ENCODE assay signal across 15 cellular contexts in the genomic region with DNA sequence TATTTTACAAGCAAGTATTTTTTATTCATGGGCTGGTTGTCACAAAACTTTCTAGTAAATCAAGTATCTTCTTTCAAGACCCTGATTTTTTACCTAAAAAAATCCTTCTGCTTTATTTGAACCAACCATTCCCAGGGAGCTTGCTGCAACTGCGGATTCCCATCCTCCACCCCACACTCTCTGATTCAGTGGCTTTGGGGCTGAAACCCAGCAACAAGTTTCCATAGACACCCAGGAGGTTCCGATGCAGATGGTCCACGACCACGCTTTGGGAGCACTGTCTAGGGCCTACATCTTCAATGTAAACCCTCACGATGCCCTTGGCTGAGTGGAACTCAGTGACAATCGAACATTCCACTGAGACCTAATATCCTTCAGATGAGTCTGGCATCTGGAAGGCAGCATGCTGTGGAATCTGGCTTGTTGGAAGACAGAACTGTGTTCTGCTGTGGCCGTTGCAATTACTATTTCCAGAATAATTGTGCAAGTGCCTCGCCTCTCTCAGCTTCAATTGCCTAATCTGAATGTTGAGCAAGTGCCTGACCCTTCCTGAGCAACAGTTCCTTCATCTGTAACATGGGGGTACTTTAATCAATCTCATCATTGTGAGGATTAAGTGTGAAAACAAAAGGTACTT.
DNase-seq lines count a peak whose midpoint lies in the region; ATAC-seq, FAIRE-seq and TF ChIP-seq lines count a peak whose summit lies in the region.
"Had no signal": no experiment of that assay in that cellular context is flagged by ENCODE, and none has a peak within 500 bp of the region (broad histone marks: within the 10 kb centered on the region; RNA-seq: fewer than 3 reads in every experiment).

No MANE protein-coding gene starts in this region.

- in situ Hi-C loops in HepG2 (cut with HindIII; ENCODE audit: extremely low pct_ligation_motif_present, low pct_unique_long_range_greater_than_20kb) = no loop called here

- H3K36me3 ChIP-seq in right lobe of liver = no peaks in the 10 kb centered on the region
- no peaks in the 10 kb centered on the region for H3K36me3 ChIP-seq in HepG2 (replicated peaks in 1 of 2; ENCODE audit: control insufficient read depth in 1 of 2, insufficient read depth in 2 of 2, low read length in 2 of 2)
- H3K36me3 ChIP-seq in lung (ENCODE audit: control insufficient read depth in 2 of 2, insufficient read depth in 2 of 2, low read length in 2 of 2) = no peaks in the 10 kb centered on the region
- H3K36me3 ChIP-seq: ascending aorta, tibial nerve, WERI-Rb-1 had no signal

- H3K4me2 ChIP-seq in HepG2 (ENCODE audit: low read depth, low read length) = no peak overlapping the region

- no TSS peak for BruUV-seq in HepG2 (replicated peaks; lab: Mats Ljungman, UMichigan)

- TF ChIP-seq EP300 in HepG2 (IDR thresholded peaks at IDR 0.05; ENCODE audit: low read depth in 2 of 2, low read length in 2 of 2) (no peak), HepG2 (CRISPR knock-in tag; IDR thresholded peaks at IDR 0.05; ENCODE audit: borderline replicate concordance) (no peak)

- no peak overlapping the region for H3K4me3 Mint-ChIP-seq in effector memory CD8-positive, alpha-beta T cell
- no peak overlapping the region for H3K4me3 Mint-ChIP-seq in activated CD8-positive, alpha-beta T cell treated with anti-CD3 and anti-CD28 coated beads for 36 hours
- H3K4me3 Mint-ChIP-seq: naive B cell had no signal

- no peak overlapping the region for H2AFZ ChIP-seq in HepG2 (ENCODE audit: low read length)

- no peaks in the 10 kb centered on the region for H3K79me2 ChIP-seq in HepG2 (ENCODE audit: insufficient read depth, low read length)

- CTCF ChIA-PET in HepG2 (lab: Yijun Ruan, JAX; ENCODE audit: low intra/inter-chr PET ratio, low total read pairs) = no interaction called here
- CTCF ChIA-PET in activated CD8-positive, alpha-beta T cell treated with anti-CD3 and anti-CD28 coated beads for 36 hours (lab: Charles Lee) = interaction anchor here (1.3 kb wide), 1 partner anchor 22 kb away, joined by 4 read pairs; no protein-coding TSS in a partner anchor

- no peaks in the 10 kb centered on the region for H3K27me3 ChIP-seq in right lobe of liver
- H3K27me3 ChIP-seq in HepG2 (ENCODE audit: control insufficient read depth in 1 of 2, insufficient read depth in 2 of 2, low read length in 2 of 2) = no peaks in the 10 kb centered on the region
- H3K27me3 ChIP-seq in lung (ENCODE audit: control insufficient read depth, insufficient read depth) = no peaks in the 10 kb centered on the region
- H3K27me3 ChIP-seq: ascending aorta, tibial nerve had no signal

- peak overlapping the region; percentile 14 to 65 for H3K27ac Mint-ChIP-seq in effector memory CD8-positive, alpha-beta T cell
- H3K27ac Mint-ChIP-seq in activated CD8-positive, alpha-beta T cell treated with anti-CD3 and anti-CD28 coated beads for 36 hours = no peak overlapping the region

- no peak for FAIRE-seq in HepG2 (lab: Jason Lieb, UNC)
- FAIRE-seq: small intestine had no signal

- H3K9me3 ChIP-seq in right lobe of liver = no peaks in the 10 kb centered on the region
- H3K9me3 ChIP-seq in HepG2 (ENCODE audit: low read length) = no peaks in the 10 kb centered on the region
- no peaks in the 10 kb centered on the region for H3K9me3 ChIP-seq in lung (ENCODE audit: control insufficient read depth in 2 of 2, insufficient read depth in 1 of 2, low read length in 1 of 2)
- H3K9me3 ChIP-seq: ascending aorta, tibial nerve had no signal

- POLR2A ChIA-PET in HepG2 (lab: Yijun Ruan, JAX) = no interaction called here
- POLR2A ChIA-PET in activated CD8-positive, alpha-beta T cell treated with anti-CD3 and anti-CD28 coated beads for 36 hours (lab: Charles Lee) = no interaction called here

- H3K27ac ChIP-seq in right lobe of liver (no peak overlapping the region), HepG2 (ENCODE audit: extremely low read length, insufficient read depth, low read length) (no peak overlapping the region), lung (ENCODE audit: low read depth in 1 of 2, low read length in 1 of 2) (peak overlapping the region in 1 of 2 donors; percentile 64)
- H3K27ac ChIP-seq: ascending aorta, RWPE1, WERI-Rb-1 had no signal

- H3K9me3 Mint-ChIP-seq in effector memory CD8-positive, alpha-beta T cell = no peaks in the 10 kb centered on the region
- H3K9me3 Mint-ChIP-seq in activated CD8-positive, alpha-beta T cell treated with anti-CD3 and anti-CD28 coated beads for 36 hours = no peaks in the 10 kb centered on the region
- H3K9me3 Mint-ChIP-seq: naive B cell had no signal

- ATAC-seq in right lobe of liver = peak; percentile 41 to 74 (median 60)
- ATAC-seq in HepG2 = no peak
- no peak for ATAC-seq in effector memory CD8-positive, alpha-beta T cell (replicated peaks)
- no peak for ATAC-seq in lung (ENCODE audit: insufficient read depth, low FRiP score)
- ATAC-seq in activated CD8-positive, alpha-beta T cell treated with anti-CD3 and anti-CD28 coated beads for 36 hours = no peak
- no peak for ATAC-seq in HG02678 (IDR thresholded peaks at IDR 0.05; ENCODE audit: unreplicated experiment)

- TF ChIP-seq CTCF in right lobe of liver (IDR thresholded peaks at IDR 0.05) (no peak), HepG2 (CRISPR knock-in tag; IDR thresholded peaks at IDR 0.05) (no peak), lung (IDR thresholded peaks at IDR 0.05; ENCODE audit: control extremely low read depth, extremely low read depth) (no peak)
- no peak for TF ChIP-seq CTCF in activated CD8-positive, alpha-beta T cell treated with anti-CD3 and anti-CD28 coated beads for 36 hours (IDR thresholded peaks at IDR 0.05)

- H4K20me1 ChIP-seq in HepG2 (ENCODE audit: insufficient read depth, low read length) = no peaks in the 10 kb centered on the region

- intact Hi-C loops in right lobe of liver (cut with DNase I) = no loop called here
- intact Hi-C loops in HepG2 (cut with micrococcal nuclease; ENCODE audit: unreplicated experiment) = no loop called here
- intact Hi-C loops in activated CD8-positive, alpha-beta T cell treated with anti-CD3 and anti-CD28 coated beads for 36 hours (cut with micrococcal nuclease) = no loop called here

- TF ChIP-seq POLR2A in right lobe of liver (IDR thresholded peaks at IDR 0.05) = no peak
- no peak for TF ChIP-seq POLR2A in HepG2 (IDR thresholded peaks at IDR 0.05; ENCODE audit: insufficient read depth in 1 of 2, low read depth in 2 of 2, low read length in 2 of 2)

- no peaks in the 10 kb centered on the region for H3K4me1 ChIP-seq in right lobe of liver
- H3K4me1 ChIP-seq in HepG2 (ENCODE audit: insufficient read depth, low read length) = no peaks in the 10 kb centered on the region
- peaks cover 0 to 7% of the 10 kb centered on the region in 2 donors for H3K4me1 ChIP-seq in lung (ENCODE audit: control insufficient read depth in 2 of 2, insufficient read depth in 2 of 2, low read length in 2 of 2)
- H3K4me1 ChIP-seq: ascending aorta had no signal

- no peak for DNase-seq in right lobe of liver
- DNase-seq in HepG2 (ENCODE audit: low spot score) = no peak
- DNase-seq in effector memory CD8-positive, alpha-beta T cell = no peak
- DNase-seq in lung (ENCODE audit: low spot score) = peak; percentile 36
- DNase-seq in activated CD8-positive, alpha-beta T cell treated with anti-CD3 and anti-CD28 coated beads for 36 hours = no peak
- no peak for DNase-seq in NCI-H146 treated with DMSO at 0.1 percent for 48 hours (lab: John Stamatoyannopoulos, UW; ENCODE audit: unreplicated experiment)
- no peak for DNase-seq in GDM1 (lab: John Stamatoyannopoulos, UW)
- DNase-seq: naive B cell, NCI-H345, small intestine, WERI-Rb-1 had no signal

- H3K9ac ChIP-seq in HepG2 (ENCODE audit: insufficient read depth, low read depth, low read length) = no peak overlapping the region

- no peaks in the 10 kb centered on the region for H3K27me3 Mint-ChIP-seq in effector memory CD8-positive, alpha-beta T cell
- no peaks in the 10 kb centered on the region for H3K27me3 Mint-ChIP-seq in activated CD8-positive, alpha-beta T cell treated with anti-CD3 and anti-CD28 coated beads for 36 hours
- H3K27me3 Mint-ChIP-seq: naive B cell had no signal

- WGBS in right lobe of liver (ENCODE audit: insufficient coverage, low coverage, low lambda C conversion rate, missing lambda C conversion rate) = 54% methylated on average over 7 of the region's 8 CpGs
- 10% methylated on average over 5 of the region's 8 CpGs for WGBS in HepG2 (ENCODE audit: low lambda C conversion rate)
- WGBS in lung, 2 donors = 34 to 59% methylated on average over 8 of the region's 8 CpGs

- H3K4me3 ChIP-seq in right lobe of liver (no peak overlapping the region), HepG2 (replicated peaks in 1 of 3; ENCODE audit: insufficient read depth in 1 of 3, low read depth in 2 of 3, low read length in 3 of 3) (no peak overlapping the region), lung (no peak overlapping the region)
- H3K4me3 ChIP-seq: ascending aorta, tibial nerve had no signal

- no peak for TF ChIP-seq RAD21 in HepG2 (CRISPR knock-in tag; IDR thresholded peaks at IDR 0.05)

- peaks cover 14% of the 10 kb centered on the region for H3K36me3 Mint-ChIP-seq in effector memory CD8-positive, alpha-beta T cell (ENCODE audit: insufficient read depth)
- H3K36me3 Mint-ChIP-seq in activated CD8-positive, alpha-beta T cell treated with anti-CD3 and anti-CD28 coated beads for 36 hours (ENCODE audit: low read depth) = peaks cover 22% of the 10 kb centered on the region

- H3K4me1 Mint-ChIP-seq in effector memory CD8-positive, alpha-beta T cell (ENCODE audit: low read depth in 2 of 2) = peaks cover 16 to 44% of the 10 kb centered on the region in 2 donors
- H3K4me1 Mint-ChIP-seq in activated CD8-positive, alpha-beta T cell treated with anti-CD3 and anti-CD28 coated beads for 36 hours (ENCODE audit: low read depth) = peaks cover 13% of the 10 kb centered on the region

TF ChIP-seq in HepG2, 621 proteins besides CTCF, POLR2A, EP300 and RAD21 (continues in another document):
- TF ChIP-seq MATR3 (CRISPR knock-in tag; IDR thresholded peaks at IDR 0.05) (no peak), NR3C1 (CRISPR knock-in tag; IDR thresholded peaks at IDR 0.05) (no peak), SALL2 (CRISPR knock-in tag; IDR thresholded peaks at IDR 0.05) (no peak), XBP1 (CRISPR knock-in tag; IDR thresholded peaks at IDR 0.05) (no peak), ZNF629 (CRISPR knock-in tag; conservative IDR thresholded peaks at IDR 0.05) (no peak)
- TF ChIP-seq, protein P1, sequence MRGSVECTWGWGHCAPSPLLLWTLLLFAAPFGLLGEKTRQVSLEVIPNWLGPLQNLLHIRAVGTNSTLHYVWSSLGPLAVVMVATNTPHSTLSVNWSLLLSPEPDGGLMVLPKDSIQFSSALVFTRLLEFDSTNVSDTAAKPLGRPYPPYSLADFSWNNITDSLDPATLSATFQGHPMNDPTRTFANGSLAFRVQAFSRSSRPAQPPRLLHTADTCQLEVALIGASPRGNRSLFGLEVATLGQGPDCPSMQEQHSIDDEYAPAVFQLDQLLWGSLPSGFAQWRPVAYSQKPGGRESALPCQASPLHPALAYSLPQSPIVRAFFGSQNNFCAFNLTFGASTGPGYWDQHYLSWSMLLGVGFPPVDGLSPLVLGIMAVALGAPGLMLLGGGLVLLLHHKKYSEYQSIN (CRISPR knock-in tag; IDR thresholded peaks at IDR 0.05; ENCODE audit: borderline replicate concordance) = no peak

Comparison
In these comparisons a context has a peak if more than half of its experiments do, and no peak if none do; other contexts are left out.
1. ATAC-seq: peak in right lobe of liver (4 of 4); none in HepG2 (single experiment), effector memory CD8-positive, alpha-beta T cell (single experiment), lung (single experiment), activated CD8-positive, alpha-beta T cell treated with anti-CD3 and anti-CD28 coated beads for 36 hours (single experiment) and HG02678 (single experiment).